Comparison of ENCODE assay signal across 27 cellular contexts in the genomic region with DNA sequence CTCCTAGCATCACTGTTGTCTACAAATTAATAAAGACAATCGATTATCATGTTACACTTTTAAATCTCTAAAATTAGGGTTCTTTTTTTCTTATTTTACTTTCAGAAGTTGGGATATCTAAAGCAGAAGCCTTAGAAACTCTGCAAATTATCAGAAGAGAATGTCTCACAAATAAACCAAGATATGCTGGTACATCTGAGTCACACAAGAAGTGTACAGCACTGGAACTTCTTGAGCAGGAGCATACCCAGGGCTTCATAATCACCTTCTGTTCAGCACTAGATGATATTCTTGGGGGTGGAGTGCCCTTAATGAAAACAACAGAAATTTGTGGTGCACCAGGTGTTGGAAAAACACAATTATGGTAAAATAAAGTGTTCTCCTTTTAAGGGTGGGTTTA. TPM values are rescaled to one million over a fixed set of nuclear protein-coding genes. Genes with fewer than 3 reads are reported as not detected.
DNase-seq lines count a peak whose midpoint lies in the region; ATAC-seq and TF ChIP-seq lines count a peak whose summit lies in the region.
"Had no signal": no experiment of that assay in that cellular context is flagged by ENCODE, and none has a peak within 500 bp of the region (broad histone marks: within the 10 kb centered on the region; RNA-seq: fewer than 3 reads in every experiment).

No MANE protein-coding gene starts in this region.

- no peaks in the 10 kb centered on the region for H3K9me2 ChIP-seq in OCI-LY7 (ENCODE audit: insufficient read depth, low read length)

- ATAC-seq in stimulated activated naive CD8-positive, alpha-beta T cell treated with anti-CD3 and anti-CD28 coated beads, Interleukin-15, Interleukin-2, amounts not matched to agents 100 U/mL and 50 U/mL, for 24 hours: no peak
- no peak for ATAC-seq in activated naive CD8-positive, alpha-beta T cell treated with anti-CD3 and anti-CD28 coated beads, Interleukin-2, amount 10 ng/mL, durations not matched to agents 7 days and 5 days (ENCODE audit: low read depth)
- no peak for ATAC-seq in HG03520 (IDR thresholded peaks at IDR 0.05; ENCODE audit: unreplicated experiment)
- no peak for ATAC-seq in GM18909 (IDR thresholded peaks at IDR 0.05; ENCODE audit: poor library complexity, unreplicated experiment)
- ATAC-seq: activated CD4-positive, CD25-positive, alpha-beta regulatory T cell treated with anti-CD3 and anti-CD28 coated beads, Interleukin-2, amount 50 U/mL, for 24 hours; pancreas; T-cell had no signal

- H3K27ac Mint-ChIP-seq in stimulated activated naive CD8-positive, alpha-beta T cell treated with anti-CD3 and anti-CD28 coated beads, Interleukin-15, Interleukin-2, amounts not matched to agents 100 ng/mL and 50 ng/mL, for 24 hours: peak overlapping the region; percentile 45
- H3K27ac Mint-ChIP-seq in activated naive CD8-positive, alpha-beta T cell treated with anti-CD3 and anti-CD28 coated beads, Interleukin-2, amount 10 ng/mL, durations not matched to agents 7 days and 5 days: peak overlapping the region; percentile 21
- H3K27ac Mint-ChIP-seq: T-cell had no signal

- peaks cover 47% of the 10 kb centered on the region for H3K36me3 ChIP-seq in OCI-LY7 (ENCODE audit: insufficient read depth, low read length)
- H3K36me3 ChIP-seq: pancreas had no signal

- TF ChIP-seq CTCF in OCI-LY7 (conservative IDR thresholded peaks at IDR 0.05; ENCODE audit: low read length): no peak

- peaks cover 6% of the 10 kb centered on the region; the same call in 1 of the 2 replicates for H4K20me1 ChIP-seq in OCI-LY7 (ENCODE audit: insufficient read depth, low read length)

- no peaks in the 10 kb centered on the region for H3K27me3 Mint-ChIP-seq in stimulated activated naive CD8-positive, alpha-beta T cell treated with anti-CD3 and anti-CD28 coated beads, Interleukin-15, Interleukin-2, amounts not matched to agents 100 ng/mL and 50 ng/mL, for 24 hours
- H3K27me3 Mint-ChIP-seq in activated naive CD8-positive, alpha-beta T cell treated with anti-CD3 and anti-CD28 coated beads, Interleukin-2, amount 10 ng/mL, durations not matched to agents 7 days and 5 days: peaks cover 2% of the 10 kb centered on the region
- H3K27me3 Mint-ChIP-seq: T-cell had no signal

- H3K4me3 Mint-ChIP-seq in stimulated activated naive CD8-positive, alpha-beta T cell treated with anti-CD3 and anti-CD28 coated beads, Interleukin-15, Interleukin-2, amounts not matched to agents 100 ng/mL and 50 ng/mL, for 24 hours: peak overlapping the region; percentile 68
- H3K4me3 Mint-ChIP-seq in activated naive CD8-positive, alpha-beta T cell treated with anti-CD3 and anti-CD28 coated beads, Interleukin-2, amount 10 ng/mL, durations not matched to agents 7 days and 5 days: peak overlapping the region; percentile 37
- H3K4me3 Mint-ChIP-seq: CD14-positive monocyte, T-cell had no signal

- peak overlapping the region; percentile 84 for H3K4me3 ChIP-seq in OCI-LY7 (ENCODE audit: low read depth, low read length, poor library complexity, severe bottlenecking)
- H3K4me3 ChIP-seq: esophagus squamous epithelium, pancreas, SJCRH30 had no signal

- H3K9me3 Mint-ChIP-seq in stimulated activated naive CD8-positive, alpha-beta T cell treated with anti-CD3 and anti-CD28 coated beads, Interleukin-15, Interleukin-2, amounts not matched to agents 100 ng/mL and 50 ng/mL, for 24 hours: no peaks in the 10 kb centered on the region
- no peaks in the 10 kb centered on the region for H3K9me3 Mint-ChIP-seq in activated naive CD8-positive, alpha-beta T cell treated with anti-CD3 and anti-CD28 coated beads, Interleukin-2, amount 10 ng/mL, durations not matched to agents 7 days and 5 days
- H3K9me3 Mint-ChIP-seq: T-cell had no signal

- CTCF ChIA-PET in OCI-LY7 (lab: Charles Lee; ENCODE audit: unreplicated experiment): no interaction called here

- DNase-seq in stimulated activated naive CD8-positive, alpha-beta T cell treated with anti-CD3 and anti-CD28 coated beads, Interleukin-15, Interleukin-2, amounts not matched to agents 100 U/mL and 50 U/mL, for 24 hours: no peak
- DNase-seq in OCI-LY7 (ENCODE audit: low spot score) (no peak), SK-N-DZ (ENCODE audit: low spot score) (no peak)
- no peak for DNase-seq in activated naive CD8-positive, alpha-beta T cell treated with anti-CD3 and anti-CD28 coated beads, Interleukin-2, amount 10 ng/mL, durations not matched to agents 7 days and 5 days
- DNase-seq: activated effector memory CD4-positive, alpha-beta T cell treated with Interleukin-2 at 50 U/mL for 16 hours; dermis blood vessel endothelial cell; EL; esophagus squamous epithelium; foreskin melanocyte; GOT3; Kasumi-1; MV-4-11; NCI-H1694; NCI-H510A treated with DMSO at 0.1 percent for 48 hours; pancreas; retina; SJCRH30; small intestine; stimulated activated CD4-positive, alpha-beta T cell treated with anti-CD3 and anti-CD28 coated beads, Interleukin-1b, Interleukin-23, amount 100 ng/mL, for 48 hours; stimulated activated CD8-positive, alpha-beta memory T cell treated with anti-CD3 and anti-CD28 coated beads, Interleukin-4, amount 100 ng/mL, for 48 hours; T-cell had no signal

- H3K79me2 ChIP-seq in OCI-LY7 (ENCODE audit: insufficient read depth, low read depth, low read length): peaks cover 37% of the 10 kb centered on the region

- H2AFZ ChIP-seq in OCI-LY7 (ENCODE audit: low read length): no peak overlapping the region

- POLR2A ChIA-PET in OCI-LY7 (lab: Charles Lee): interaction anchor here (0.7 to 2.0 kb wide), 2 partner anchors 29 to 129 kb away, joined by 4 to 5 read pairs; no protein-coding TSS in a partner anchor
- POLR2A ChIA-PET in activated naive CD8-positive, alpha-beta T cell treated with anti-CD3 and anti-CD28 coated beads, Interleukin-2, amount 10 ng/mL, durations not matched to agents 7 days and 5 days (lab: Charles Lee): interaction anchor here (0.7 to 0.9 kb wide), 2 partner anchors 66 to 350 kb away, joined by 4 to 5 read pairs; no protein-coding TSS in a partner anchor

- intact Hi-C loops in OCI-LY7 (cut with micrococcal nuclease; ENCODE audit: unreplicated experiment): loop anchor here (10.0 kb wide), 1 partner anchor 180 kb away; the partner anchor contains the start of gene MTMR4

- no peaks in the 10 kb centered on the region for H3K9me3 ChIP-seq in OCI-LY7 (ENCODE audit: low read length)
- H3K9me3 ChIP-seq: esophagus squamous epithelium, pancreas, SJCRH30 had no signal

- peaks cover 30% of the 10 kb centered on the region for H3K4me1 Mint-ChIP-seq in stimulated activated naive CD8-positive, alpha-beta T cell treated with anti-CD3 and anti-CD28 coated beads, Interleukin-15, Interleukin-2, amounts not matched to agents 100 ng/mL and 50 ng/mL, for 24 hours (ENCODE audit: low read depth)
- peaks cover 24% of the 10 kb centered on the region for H3K4me1 Mint-ChIP-seq in activated naive CD8-positive, alpha-beta T cell treated with anti-CD3 and anti-CD28 coated beads, Interleukin-2, amount 10 ng/mL, durations not matched to agents 7 days and 5 days

- H3K4me2 ChIP-seq in OCI-LY7 (ENCODE audit: low read length): peak overlapping the region; percentile 89

- no TSS peak for BruUV-seq in OCI-LY7 (replicated peaks; lab: Mats Ljungman, UMichigan)

- peaks cover 36% of the 10 kb centered on the region for H3K36me3 Mint-ChIP-seq in stimulated activated naive CD8-positive, alpha-beta T cell treated with anti-CD3 and anti-CD28 coated beads, Interleukin-15, Interleukin-2, amounts not matched to agents 100 ng/mL and 50 ng/mL, for 24 hours (ENCODE audit: low read depth)
- H3K36me3 Mint-ChIP-seq in activated naive CD8-positive, alpha-beta T cell treated with anti-CD3 and anti-CD28 coated beads, Interleukin-2, amount 10 ng/mL, durations not matched to agents 7 days and 5 days: peaks cover 22% of the 10 kb centered on the region

- peaks cover 23% of the 10 kb centered on the region for H3K4me1 ChIP-seq in OCI-LY7 (ENCODE audit: insufficient read depth, low read length, poor library complexity, severe bottlenecking)

- H3K27ac ChIP-seq in OCI-LY7 (ENCODE audit: low read depth, low read length, poor library complexity, severe bottlenecking): no peak overlapping the region
- H3K27ac ChIP-seq: esophagus squamous epithelium, pancreas, SJCRH30 had no signal

RNA-seq across cellular contexts. Expression of gene RAD51C, which starts 2.4 kb away (rescaled TPM):
- 51.0 and 69.1 TPM in 2 replicates for total RNA-seq in OCI-LY7 (2014; rRNA removed; shearing (Covaris generic))
- 96.0 and 118 TPM in 2 replicates for total RNA-seq in OCI-LY7 (2022)
- total RNA-seq in activated naive CD8-positive, alpha-beta T cell treated with anti-CD3 and anti-CD28 coated beads, Interleukin-2, amount 10 ng/mL, durations not matched to agents 7 days and 5 days: 10 to 100 TPM; 40.0 to 45.7 TPM
- polyA plus RNA-seq in SK-N-DZ (2014; cell fraction: cytosol; rRNA removed): 233 and 300 TPM in 2 replicates
- 114 and 162 TPM in 2 replicates for polyA plus RNA-seq in SK-N-DZ (2014; cell fraction: nucleus; rRNA removed)

RNA-seq across cellular contexts. Expression of gene TEX14, which starts 3.0 kb away (rescaled TPM):
- 0.69 and 0.75 TPM in 2 replicates for total RNA-seq in OCI-LY7 (2014; rRNA removed; shearing (Covaris generic))
- 1.3 and 2.3 TPM in 2 replicates for total RNA-seq in OCI-LY7 (2022)
- under 1 TPM; 0.30 to 0.43 TPM for total RNA-seq in activated naive CD8-positive, alpha-beta T cell treated with anti-CD3 and anti-CD28 coated beads, Interleukin-2, amount 10 ng/mL, durations not matched to agents 7 days and 5 days
- polyA plus RNA-seq in SK-N-DZ (2014; cell fraction: cytosol; rRNA removed): 16.8 and 17.5 TPM in 2 replicates
- 21.6 and 30.1 TPM in 2 replicates for polyA plus RNA-seq in SK-N-DZ (2014; cell fraction: nucleus; rRNA removed)
- total RNA-seq: RPMI7951 had no signal
- polyA plus RNA-seq: CD14-positive monocyte had no signal
